ENCODE assay signal across 16 cellular contexts in the genomic region with DNA sequence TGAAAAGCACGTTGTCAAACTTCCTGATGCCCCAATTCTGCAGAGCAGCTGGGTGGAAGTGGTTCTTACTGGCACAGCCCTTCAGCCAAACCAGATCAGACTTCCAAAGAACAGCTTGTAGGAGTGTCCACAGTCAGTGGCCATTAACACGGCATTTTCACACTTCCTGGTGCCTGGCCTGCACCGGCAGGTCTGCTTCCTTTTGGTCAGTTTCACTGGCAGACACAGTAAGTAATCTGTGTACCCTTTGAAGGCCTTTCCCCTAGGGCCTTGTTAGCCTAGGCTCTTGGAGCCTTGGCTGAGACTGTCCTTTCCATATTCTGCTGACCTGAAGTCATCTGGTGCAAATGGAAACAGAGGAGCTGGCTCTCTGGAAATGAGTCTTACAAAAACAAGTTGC.
"Had no signal": no experiment of that assay in that cellular context is flagged by ENCODE, and none has a peak within 500 bp of the region (broad histone marks: within the 10 kb centered on the region; RNA-seq: fewer than 3 reads in every experiment).

No MANE protein-coding gene starts in this region.

- DNase-seq: activated CD4-positive, alpha-beta T cell treated with anti-CD3 and anti-CD28 coated beads, Interleukin-2, amount 50 U/mL, for 4 hours; activated CD4-positive, CD25-positive, alpha-beta regulatory T cell treated with anti-CD3 and anti-CD28 coated beads, Interleukin-2, amount 50 U/mL, for 72 hours; activated naive CD4-positive, alpha-beta T cell treated with anti-CD3 and anti-CD28 coated beads for 36 hours; activated naive CD8-positive, alpha-beta T cell treated with anti-CD3 and anti-CD28 coated beads, Interleukin-2, amount 50 U/mL, for 24 hours; activated T-cell treated with anti-CD3 and anti-CD28 coated beads for 4 hours; dorsolateral prefrontal cortex; erythroblast; natural killer cell; nucleus accumbens; stimulated activated CD4-positive, alpha-beta T cell treated with anti-CD3 and anti-CD28 coated beads, Interleukin-2, amount 100 ng/mL, for 48 hours; stimulated activated naive CD4-positive, alpha-beta T cell had no signal

- H3K4me3 Mint-ChIP-seq: activated naive CD4-positive, alpha-beta T cell treated with anti-CD3 and anti-CD28 coated beads for 36 hours; activated naive CD8-positive, alpha-beta T cell treated with anti-CD3 and anti-CD28 coated beads, Interleukin-2, amount 50 U/mL, for 24 hours; natural killer cell had no signal

- H3K36me3 ChIP-seq: gastroesophageal sphincter, left lung, transverse colon, vagina had no signal

- H3K4me1 ChIP-seq: gastroesophageal sphincter, left lung, vagina had no signal

- H3K27ac ChIP-seq: dorsolateral prefrontal cortex, gastroesophageal sphincter, left lung, transverse colon, vagina had no signal

- ATAC-seq: activated naive CD8-positive, alpha-beta T cell treated with anti-CD3 and anti-CD28 coated beads, Interleukin-2, amount 50 U/mL, for 24 hours; gastroesophageal sphincter; left lung; natural killer cell had no signal

- H3K9me3 ChIP-seq: transverse colon, vagina had no signal

- H3K27ac Mint-ChIP-seq: activated naive CD4-positive, alpha-beta T cell treated with anti-CD3 and anti-CD28 coated beads for 36 hours; activated naive CD8-positive, alpha-beta T cell treated with anti-CD3 and anti-CD28 coated beads, Interleukin-2, amount 50 U/mL, for 24 hours; activated T-helper 2 cell treated with anti-CD3 and anti-CD28 coated beads, Interferon-gamma antibody, Interleukin-2, Interleukin-4, amounts not matched to agents 10 μg/mL and 5 μg/mL and 100 μg/mL, durations not matched to agents 14 hours and 24 hours and 36 hours; natural killer cell had no signal

- H3K27me3 ChIP-seq: dorsolateral prefrontal cortex, gastroesophageal sphincter, left lung, transverse colon, vagina had no signal

- H3K36me3 Mint-ChIP-seq: natural killer cell had no signal

- H3K4me1 Mint-ChIP-seq: activated naive CD8-positive, alpha-beta T cell treated with anti-CD3 and anti-CD28 coated beads, Interleukin-2, amount 50 U/mL, for 24 hours; natural killer cell had no signal

- H3K4me3 ChIP-seq: dorsolateral prefrontal cortex, gastroesophageal sphincter, left lung, transverse colon, vagina had no signal
